ENCODE assay signal across 19 cellular contexts in the genomic region with DNA sequence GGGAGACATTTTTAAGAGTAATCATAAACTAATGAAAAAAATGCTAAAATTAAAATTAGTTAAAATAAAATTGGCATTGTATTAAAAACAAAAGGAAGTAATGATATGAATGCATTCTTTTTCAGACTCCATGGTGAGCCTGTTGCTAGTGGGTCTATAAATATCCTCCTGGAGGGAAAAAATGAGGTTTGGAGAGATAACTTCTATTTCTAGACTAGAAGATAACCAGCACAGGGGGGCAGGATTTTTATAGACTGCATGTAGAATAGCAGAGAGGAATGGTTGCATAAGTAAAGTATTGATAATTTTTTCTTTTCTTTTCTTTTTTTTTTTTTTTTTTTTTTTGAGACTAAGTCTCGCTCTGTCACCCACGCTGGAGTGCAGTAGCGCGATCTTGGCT.
"Had no signal": no experiment of that assay in that cellular context is flagged by ENCODE, and none has a peak within 500 bp of the region (broad histone marks: within the 10 kb centered on the region; RNA-seq: fewer than 3 reads in every experiment).

No MANE protein-coding gene starts in this region.

- H3K4me1 ChIP-seq: esophagus muscularis mucosa, foreskin keratinocyte, gastroesophageal sphincter, left lung, lower lobe of right lung had no signal

- ATAC-seq: foreskin keratinocyte, gastroesophageal sphincter, left lung, lower lobe of right lung, mucosa of descending colon had no signal

- H3K27ac ChIP-seq: coronary artery, dorsolateral prefrontal cortex, esophagus muscularis mucosa, foreskin keratinocyte, gastroesophageal sphincter, hepatocyte, left lung, lower lobe of right lung had no signal

- H3K36me3 ChIP-seq: esophagus muscularis mucosa, gastroesophageal sphincter, left lung, lower lobe of right lung had no signal

- H3K9me3 ChIP-seq: esophagus muscularis mucosa, gastroesophageal sphincter had no signal

- H3K4me3 ChIP-seq: coronary artery, dorsolateral prefrontal cortex, esophagus muscularis mucosa, gastroesophageal sphincter, hepatocyte, left lung, lower lobe of right lung, mucosa of descending colon had no signal

- H3K27me3 ChIP-seq: dorsolateral prefrontal cortex, esophagus muscularis mucosa, foreskin keratinocyte, gastroesophageal sphincter, hepatocyte, left lung had no signal

- DNase-seq: dermis blood vessel endothelial cell; dorsolateral prefrontal cortex; effector CD4-positive, alpha-beta T cell; effector memory CD4-positive, alpha-beta T cell; foreskin keratinocyte; hypothalamus; immature natural killer cell; islet precursor cell; kidney; kidney glomerular epithelial cell; left lung; lower lobe of right lung; mesenchymal stem cell; mucosa of descending colon; naive B cell had no signal
